23 cellular contexts compared by ENCODE assay signal in the genomic region with DNA sequence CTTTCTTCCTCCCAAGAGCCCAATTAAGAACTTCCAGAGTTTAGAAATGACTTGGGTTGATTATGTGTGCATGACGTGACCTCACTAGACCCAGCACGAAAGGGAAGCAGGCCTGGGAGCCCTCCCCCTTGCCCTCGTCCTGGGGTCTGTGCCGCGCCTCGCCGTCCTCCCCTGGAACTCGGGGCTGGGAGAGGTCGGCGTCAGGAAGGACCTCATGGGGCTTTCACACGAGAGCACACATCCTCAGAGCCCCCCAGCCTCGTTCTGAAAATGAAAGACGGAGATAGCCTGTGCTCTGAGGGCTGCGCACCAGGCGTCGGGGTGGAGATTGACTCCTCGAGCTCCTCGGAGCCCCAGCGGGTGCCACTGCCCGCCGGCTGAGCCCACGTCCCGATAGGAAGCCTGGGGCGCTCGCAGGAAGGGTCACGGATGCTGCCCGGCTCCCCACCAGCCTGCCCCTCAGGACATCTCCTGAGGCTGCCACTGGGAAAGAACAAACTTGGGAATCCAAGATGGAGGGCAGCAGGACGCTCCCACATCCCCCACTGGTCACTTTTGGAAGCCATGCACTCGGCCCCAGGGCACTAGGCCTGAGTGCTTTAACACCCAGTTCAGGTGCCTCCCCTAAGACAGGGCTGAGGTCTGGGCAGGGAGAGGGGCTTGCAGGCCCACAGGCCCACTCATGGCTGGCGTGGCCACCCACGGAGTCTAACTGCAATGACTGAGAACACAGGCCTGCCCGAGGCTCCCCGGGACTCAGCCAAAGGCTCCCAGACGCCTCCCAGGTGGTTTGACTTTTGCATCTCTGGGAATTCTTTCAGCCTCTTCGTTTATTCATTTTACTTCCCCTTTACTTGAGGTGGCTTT. TPM values are rescaled to one million over a fixed set of nuclear protein-coding genes. Genes with fewer than 3 reads are reported as not detected.
A peak's percentile ranks its signal among the peaks of the same experiment; 100 is the strongest.
DNase-seq lines count a peak whose midpoint lies in the region; ATAC-seq and TF ChIP-seq lines count a peak whose summit lies in the region.
"Had no signal": no experiment of that assay in that cellular context is flagged by ENCODE, and none has a peak within 500 bp of the region (broad histone marks: within the 10 kb centered on the region; RNA-seq: fewer than 3 reads in every experiment).

No MANE protein-coding gene starts in this region.

- peak overlapping the region; percentile 74 for H3K9ac ChIP-seq in BLaER1

- DNase-seq in MV-4-11 (lab: John Stamatoyannopoulos, UW), result peak; percentile 73
- DNase-seq in heart right ventricle, result no peak
- DNase-seq in psoas muscle, result no peak
- no peak for DNase-seq in HEK293T (ENCODE audit: extremely low spot score)
- no peak for DNase-seq in superior temporal gyrus (ENCODE audit: extremely low spot score)
- DNase-seq: activated CD4-positive, alpha-beta T cell treated with anti-CD3 and anti-CD28 coated beads for 36 hours; activated CD8-positive, alpha-beta memory T cell treated with anti-CD3 and anti-CD28 coated beads for 24 hours; activated gamma-delta T cell treated with Interleukin-2 at 50 U/mL for 16 hours; activated T-cell treated with anti-CD3 and anti-CD28 coated beads, Interleukin-2, amount 50 U/mL, for 24 hours; mesenchymal stem cell; NCI-H2171 treated with DMSO at 0.1 percent for 48 hours; NCI-H524 treated with DMSO at 0.1 percent for 48 hours; Peyer's patch; stimulated activated CD4-positive, alpha-beta T cell treated with anti-CD3 and anti-CD28 coated beads, Interleukin-4, amount 100 ng/mL, for 1 hour; T-helper 1 cell had no signal

- H3K4me3 ChIP-seq in BLaER1, result peak overlapping the region; percentile 60
- peak overlapping the region in 8 of 10 donors; percentile 10 to 46 (median 24) for H3K4me3 ChIP-seq in heart right ventricle
- H3K4me3 ChIP-seq in psoas muscle, result peak overlapping the region; percentile 32
- H3K4me3 ChIP-seq: Peyer's patch, testis had no signal

- peak overlapping the region; percentile 99 for H3K4me2 ChIP-seq in BLaER1

- WGBS in heart right ventricle, 2 donors, result 60 to 61% methylated on average over 35 of the region's 35 CpGs
- 63% methylated on average over 30 to 35 of the region's 35 CpGs for WGBS in psoas muscle, 3 donors

- H4K20me1 ChIP-seq in BLaER1, result no peaks in the 10 kb centered on the region

- H3K36me3 ChIP-seq in BLaER1, result no peaks in the 10 kb centered on the region
- no peaks in the 10 kb centered on the region for H3K36me3 ChIP-seq in heart right ventricle
- H3K36me3 ChIP-seq in psoas muscle (ENCODE audit: insufficient read depth in 1 of 2, low read depth in 1 of 2), result no peaks in the 10 kb centered on the region
- H3K36me3 ChIP-seq: gastroesophageal sphincter, Peyer's patch had no signal

- no peak for TF ChIP-seq CTCF in heart right ventricle (IDR thresholded peaks at IDR 0.05)
- TF ChIP-seq CTCF in psoas muscle (IDR thresholded peaks at IDR 0.05), result no peak

- intact Hi-C loops in heart right ventricle (cut with DNase I), result no loop called here
- intact Hi-C loops in psoas muscle (cut with DNase I), result no loop called here

- H3K9me3 ChIP-seq in BLaER1 (no peaks in the 10 kb centered on the region), heart right ventricle (no peaks in the 10 kb centered on the region), psoas muscle (no peaks in the 10 kb centered on the region)
- H3K9me3 ChIP-seq: gastroesophageal sphincter, Peyer's patch, testis had no signal

- peaks cover 37% of the 10 kb centered on the region for H3K4me1 ChIP-seq in BLaER1
- H3K4me1 ChIP-seq in heart right ventricle, result peaks cover 0 to 10% (median 0%) of the 10 kb centered on the region in 9 donors
- H3K4me1 ChIP-seq in psoas muscle, result no peaks in the 10 kb centered on the region
- H3K4me1 ChIP-seq: Peyer's patch, testis had no signal

- ATAC-seq in heart right ventricle (peak in 6 of 8 donors; percentile 23 to 52 (median 37)), psoas muscle (no peak), HG02759 (IDR thresholded peaks at IDR 0.05; ENCODE audit: unreplicated experiment) (no peak), HG03135 (IDR thresholded peaks at IDR 0.05; ENCODE audit: unreplicated experiment) (no peak)
- ATAC-seq: activated CD4-positive, alpha-beta T cell treated with anti-CD3 and anti-CD28 coated beads for 36 hours; gastroesophageal sphincter; stimulated activated memory B cell treated with anti-CD40 and anti-IgM and Interleukin-4, amounts not matched to agents 10 μg/mL and 1 μg/mL and 100 μg/mL, for 72 hours had no signal

- peak overlapping the region; percentile 72 for H3K27ac ChIP-seq in BLaER1
- H3K27ac ChIP-seq in heart right ventricle, result no peak overlapping the region
- no peak overlapping the region for H3K27ac ChIP-seq in psoas muscle
- H3K27ac ChIP-seq: C4-2B, gastroesophageal sphincter, Peyer's patch, testis had no signal

- CTCF ChIA-PET in HEK293T (lab: Yijun Ruan, JAX), result no interaction called here

- POLR2A ChIA-PET in HEK293T (lab: Yijun Ruan, JAX), result no interaction called here

- H3K27me3 ChIP-seq in BLaER1 (no peaks in the 10 kb centered on the region), heart right ventricle (peaks cover 0 to 54% (median 27%) of the 10 kb centered on the region in 7 donors), psoas muscle (ENCODE audit: insufficient read depth in 3 of 3, low read length in 2 of 3) (peaks cover 0 to 5% (median 4%) of the 10 kb centered on the region in 3 donors)
- H3K27me3 ChIP-seq: Peyer's patch, testis had no signal

TF ChIP-seq in HEK293T, 16 proteins besides CTCF, POLR2A, EP300 and RAD21:
- TF ChIP-seq L3MBTL2 (conservative IDR thresholded peaks at IDR 0.05) (no peak), ZNF384 (IDR thresholded peaks at IDR 0.05) (no peak), LEF1 (IDR thresholded peaks at IDR 0.05; ENCODE audit: borderline replicate concordance) (no peak), ELF4 (IDR thresholded peaks at IDR 0.05) (no peak), FOXK2 (IDR thresholded peaks at IDR 0.05) (no peak), NFRKB (IDR thresholded peaks at IDR 0.05) (no peak), FOXM1 (IDR thresholded peaks at IDR 0.05; ENCODE audit: borderline replicate concordance) (no peak), BHLHE40 (IDR thresholded peaks at IDR 0.05; ENCODE audit: borderline replicate concordance) (no peak), CTBP1 (IDR thresholded peaks at IDR 0.05; ENCODE audit: borderline replicate concordance) (no peak), ARNT (IDR thresholded peaks at IDR 0.05) (no peak), HDGF (IDR thresholded peaks at IDR 0.05; ENCODE audit: borderline replicate concordance) (no peak), SUZ12 (IDR thresholded peaks at IDR 0.05) (no peak), SP1 (IDR thresholded peaks at IDR 0.05) (no peak), FOXA1 (IDR thresholded peaks at IDR 0.05) (no peak), TARDBP (IDR thresholded peaks at IDR 0.05) (no peak)
- TF ChIP-seq, protein P1, sequence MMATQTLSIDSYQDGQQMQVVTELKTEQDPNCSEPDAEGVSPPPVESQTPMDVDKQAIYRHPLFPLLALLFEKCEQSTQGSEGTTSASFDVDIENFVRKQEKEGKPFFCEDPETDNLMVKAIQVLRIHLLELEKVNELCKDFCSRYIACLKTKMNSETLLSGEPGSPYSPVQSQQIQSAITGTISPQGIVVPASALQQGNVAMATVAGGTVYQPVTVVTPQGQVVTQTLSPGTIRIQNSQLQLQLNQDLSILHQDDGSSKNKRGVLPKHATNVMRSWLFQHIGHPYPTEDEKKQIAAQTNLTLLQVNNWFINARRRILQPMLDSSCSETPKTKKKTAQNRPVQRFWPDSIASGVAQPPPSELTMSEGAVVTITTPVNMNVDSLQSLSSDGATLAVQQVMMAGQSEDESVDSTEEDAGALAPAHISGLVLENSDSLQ (IDR thresholded peaks at IDR 0.05), result no peak

RNA-seq across cellular contexts. Expression of a gene that starts 37.6 kb away (rescaled TPM):
- total RNA-seq in heart right ventricle (1 to 10 TPM in 7 of 10 donors, under 1 TPM in 3; 0.82 to 1.8 (median 1.3) TPM), psoas muscle (under 1 TPM; 0.47 to 0.82 (median 0.49) TPM)
- polyA plus RNA-seq in heart right ventricle (1 to 10 TPM; 1.1 to 1.5 TPM), psoas muscle (under 1 TPM; 0.51 to 0.74 (median 0.56) TPM)
- polyA plus RNA-seq: keratinocyte had no signal

Comparison
In these comparisons a context has a peak if more than half of its experiments do, and no peak if none do; other contexts are left out.
1. ATAC-seq: peak in heart right ventricle (6 of 8); none in psoas muscle (0 of 4), HG02759 (single experiment) and HG03135 (single experiment).
2. Peak in every context shown above with its lines, with median percentiles within 50 percentile points of each other: H3K4me3 ChIP-seq.